8 cellular contexts compared by ENCODE assay signal in genomic region chr2:231711677-231712461, GRCh38. TPM values are rescaled to one million over a fixed set of nuclear protein-coding genes. Genes with fewer than 3 reads are reported as not detected.
A peak's percentile ranks its signal among the peaks of the same experiment; 100 is the strongest.
DNase-seq lines count a peak whose midpoint lies in the region; ATAC-seq and TF ChIP-seq lines count a peak whose summit lies in the region.

No MANE protein-coding gene starts in this region.

- H3K9me3 ChIP-seq in gastrocnemius medialis: no peaks in the 10 kb centered on the region

- ATAC-seq in gastrocnemius medialis (no peak), GM19452 (IDR thresholded peaks at IDR 0.05; ENCODE audit: unreplicated experiment) (no peak)

- peak overlapping the region; percentile 99 for H3K4me3 ChIP-seq in GM12875 (ENCODE audit: low read depth, low read length)
- H3K4me3 ChIP-seq in fibroblast of pulmonary artery (replicated peaks; ENCODE audit: low read depth, low read length): peak overlapping the region; percentile 81
- H3K4me3 ChIP-seq in gastrocnemius medialis: peak overlapping the region; percentile 76 to 98 (median 88)

- peaks cover 32 to 39% of the 10 kb centered on the region in 2 donors for H3K4me1 ChIP-seq in gastrocnemius medialis

- peak overlapping the region; percentile 95 for H3K27ac ChIP-seq in VCaP
- peak overlapping the region; percentile 94 to 100 (median 96) for H3K27ac ChIP-seq in gastrocnemius medialis

- no peak for TF ChIP-seq POLR2A in gastrocnemius medialis (IDR thresholded peaks at IDR 0.05)

- H3K27me3 ChIP-seq in gastrocnemius medialis: no peaks in the 10 kb centered on the region

- DNase-seq in fibroblast of pulmonary artery (ENCODE audit: low read depth) (no peak), gastrocnemius medialis (no peak), cerebellar nuclear complex (lab: John Stamatoyannopoulos, UW) (no peak), NCI-H2107 treated with DMSO at 0.1 percent for 48 hours (lab: John Stamatoyannopoulos, UW; ENCODE audit: unreplicated experiment) (no peak), NCI-H1436 (lab: John Stamatoyannopoulos, UW) (no peak)

- in situ Hi-C loops in gastrocnemius medialis (cut with MboI; ENCODE audit: low sequenced_read_pairs in 4 of 4): loop anchor here in 2 of 4 donors (5.0 to 10.0 kb wide), 3 partner anchors 35 to 100 kb away; no protein-coding TSS in a partner anchor

- intact Hi-C loops in gastrocnemius medialis (cut with DNase I; ENCODE audit: low total_unique reads): no loop called here

- TF ChIP-seq CTCF in GM12875 (IDR thresholded peaks at IDR 0.05; ENCODE audit: borderline replicate concordance, insufficient read depth, low read depth, low read length) (no peak), VCaP (conservative IDR thresholded peaks at IDR 0.05) (no peak), fibroblast of pulmonary artery (IDR thresholded peaks at IDR 0.05; ENCODE audit: low read length, missing control alignments) (no peak), gastrocnemius medialis (IDR thresholded peaks at IDR 0.05 in 4 of 5, conservative IDR thresholded peaks at IDR 0.05 in 1 of 5) (no peak)

- peaks cover 0 to 11% of the 10 kb centered on the region in 2 donors for H3K36me3 ChIP-seq in gastrocnemius medialis

RNA-seq across cellular contexts. Expression of gene PTMA, which starts 3.5 kb away (rescaled TPM):
- 100 to 1,000 TPM; 121 to 177 (median 174) TPM for total RNA-seq in gastrocnemius medialis
